37 cellular contexts compared by ENCODE assay signal in genomic region chr1:110585426-110585825, GRCh38. TPM values are rescaled to one million over a fixed set of nuclear protein-coding genes. Genes with fewer than 3 reads are reported as not detected.
"Had no signal": no experiment of that assay in that cellular context is flagged by ENCODE, and none has a peak within 500 bp of the region (broad histone marks: within the 10 kb centered on the region; RNA-seq: fewer than 3 reads in every experiment).

No MANE protein-coding gene starts in this region.

- H3K4me3 ChIP-seq: adrenal gland, body of pancreas, breast epithelium, PC-9 had no signal

- H3K4me3 Mint-ChIP-seq: activated B cell treated with CpG ODN at 0.5 μM for 24 hours; activated CD4-positive, alpha-beta memory T cell treated with anti-CD3 and anti-CD28 coated beads for 36 hours; activated naive CD4-positive, alpha-beta T cell treated with anti-CD3 and anti-CD28 coated beads for 36 hours; activated T-cell treated with anti-CD3 and anti-CD28 coated beads, Interleukin-2, amount 50 U/mL, for 4 hours; activated T-helper 1 cell treated with anti-CD3 and anti-CD28 coated beads, Interleukin-12 subunit alpha, Interleukin-12 subunit beta, Interleukin-2, Interleukin-4 antibody, amounts not matched to agents 30 ng/mL and 10 ng/mL and 1 ng/mL, durations not matched to agents 14 hours and 24 hours and 36 hours had no signal

- H3K4me1 ChIP-seq: adrenal gland, body of pancreas, breast epithelium had no signal

- H3K9me3 ChIP-seq: adrenal gland, body of pancreas, breast epithelium had no signal

- H2AFZ ChIP-seq: PC-9 had no signal

- H3K36me3 ChIP-seq: adrenal gland, breast epithelium had no signal

- H3K9me3 Mint-ChIP-seq: activated B cell treated with CpG ODN at 0.5 μM for 24 hours; activated CD4-positive, alpha-beta memory T cell treated with anti-CD3 and anti-CD28 coated beads for 36 hours; activated naive CD4-positive, alpha-beta T cell treated with anti-CD3 and anti-CD28 coated beads for 36 hours; activated naive CD4-positive, alpha-beta T cell treated with anti-CD3 and anti-CD28 coated beads, Interleukin-2, amount 50 U/mL, for 72 hours; activated T-cell treated with anti-CD3 and anti-CD28 coated beads, Interleukin-2, amount 50 U/mL, for 4 hours; activated T-helper 1 cell treated with anti-CD3 and anti-CD28 coated beads, Interleukin-12 subunit alpha, Interleukin-12 subunit beta, Interleukin-2, Interleukin-4 antibody, amounts not matched to agents 30 ng/mL and 10 ng/mL and 1 ng/mL, durations not matched to agents 14 hours and 24 hours and 36 hours; IgD-negative memory B cell had no signal

- H3K4me2 ChIP-seq: PC-9 had no signal

- H3K27ac ChIP-seq: adrenal gland, body of pancreas, breast epithelium, PC-9, RWPE1, VCaP had no signal

- H3K27ac Mint-ChIP-seq: activated B cell treated with CpG ODN at 0.5 μM for 24 hours; activated CD4-positive, alpha-beta memory T cell treated with anti-CD3 and anti-CD28 coated beads for 36 hours; activated naive CD4-positive, alpha-beta T cell treated with anti-CD3 and anti-CD28 coated beads for 36 hours; activated naive CD4-positive, alpha-beta T cell treated with anti-CD3 and anti-CD28 coated beads, Interleukin-2, amount 50 U/mL, for 72 hours; activated T-helper 1 cell treated with anti-CD3 and anti-CD28 coated beads, Interleukin-12 subunit alpha, Interleukin-12 subunit beta, Interleukin-2, Interleukin-4 antibody, amounts not matched to agents 30 ng/mL and 10 ng/mL and 1 ng/mL, durations not matched to agents 14 hours and 24 hours and 36 hours; IgD-negative memory B cell had no signal

- DNase-seq: activated B cell treated with CpG ODN at 0.5 μM for 24 hours; activated CD4-positive, alpha-beta memory T cell treated with anti-CD3 and anti-CD28 coated beads for 36 hours; activated CD4-positive, alpha-beta T cell treated with anti-CD3 and anti-CD28 coated beads for 4 hours; activated CD4-positive, alpha-beta T cell treated with anti-CD3 and anti-CD28 coated beads, Interleukin-2, amount 50 U/mL, for 1 hour; activated CD4-positive, CD25-positive, alpha-beta regulatory T cell treated with anti-CD3 and anti-CD28 coated beads, Interleukin-2, amount 50 U/mL, for 72 hours; activated CD8-positive, alpha-beta memory T cell treated with anti-CD3 and anti-CD28 coated beads, Interleukin-2, amount 50 U/mL, for 4 hours; activated gamma-delta T cell treated with Interleukin-2 at 50 U/mL for 16 hours; activated naive CD4-positive, alpha-beta T cell treated with anti-CD3 and anti-CD28 coated beads for 36 hours; activated T-cell treated with anti-CD3 and anti-CD28 coated beads for 4 hours; activated T-cell treated with anti-CD3 and anti-CD28 coated beads, Interleukin-2, amount 50 U/mL, for 4 hours; body of pancreas; Karpas-422; KBM-7; NCI-H1105; NCI-H1417 treated with DMSO at 0.1 percent for 48 hours; NCI-H1694; NCI-H1930; NCI-H2081 treated with DMSO at 0.1 percent for 48 hours; NCI-H345; NCI-H510A; NCI-H526; NCI-H748 treated with DMSO at 0.1 percent for 48 hours; NK-92 treated with Interleukin-12 subunit alpha and Interleukin-12 subunit beta, amount 100 ng/mL, for 24 hours; PC-9; SW 1271; T-helper 1 cell; T-helper 2 cell; T-helper 9 cell had no signal

- H3K27me3 ChIP-seq: adrenal gland, body of pancreas, breast epithelium had no signal

- H3K36me3 Mint-ChIP-seq: activated CD4-positive, alpha-beta memory T cell treated with anti-CD3 and anti-CD28 coated beads for 36 hours; activated naive CD4-positive, alpha-beta T cell treated with anti-CD3 and anti-CD28 coated beads, Interleukin-2, amount 50 U/mL, for 72 hours had no signal

- H3K4me1 Mint-ChIP-seq: activated B cell treated with CpG ODN at 0.5 μM for 24 hours, IgD-negative memory B cell had no signal

- ATAC-seq: activated naive CD4-positive, alpha-beta T cell treated with anti-CD3 and anti-CD28 coated beads, Interleukin-2, amount 50 U/mL, for 72 hours; activated T-cell treated with anti-CD3 and anti-CD28 coated beads, Interleukin-2, amount 50 U/mL, for 4 hours; body of pancreas; Right ventricle myocardium inferior had no signal

RNA-seq across cellular contexts. Expression of gene KCNA2, which starts 20.7 kb away (rescaled TPM):
- total RNA-seq: MCF 10A, PC-9 had no signal
- polyA plus RNA-seq: IgD-negative memory B cell had no signal
